15 cellular contexts compared by ENCODE assay signal in the genomic region with DNA sequence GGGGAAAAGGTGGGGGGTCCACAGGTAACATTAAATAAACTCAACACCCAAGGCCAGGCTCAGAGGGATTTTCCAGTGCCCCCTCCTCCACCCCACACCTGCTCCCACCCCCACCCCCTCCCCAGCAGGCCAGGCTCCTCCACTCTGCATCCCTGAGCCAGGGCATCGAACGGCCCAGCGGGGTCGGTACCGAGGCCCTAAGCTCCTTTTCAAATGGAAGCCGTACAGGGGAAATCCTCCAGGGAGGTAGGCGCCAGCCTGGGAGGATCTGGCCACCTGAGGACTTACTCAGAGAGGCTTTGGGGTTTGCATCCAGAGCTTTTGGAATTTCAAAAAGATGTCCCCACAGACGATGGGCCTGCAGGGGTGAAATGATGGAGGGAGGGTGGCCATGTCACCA. TPM values are rescaled to one million over a fixed set of nuclear protein-coding genes. Genes with fewer than 3 reads are reported as not detected.
A peak's percentile ranks its signal among the peaks of the same experiment; 100 is the strongest.
DNase-seq lines count a peak whose midpoint lies in the region; TF ChIP-seq lines count a peak whose summit lies in the region.
"Had no signal": no experiment of that assay in that cellular context is flagged by ENCODE, and none has a peak within 500 bp of the region (broad histone marks: within the 10 kb centered on the region; RNA-seq: fewer than 3 reads in every experiment).

No MANE protein-coding gene starts in this region.

- H3K27ac ChIP-seq in esophagus squamous epithelium (peak overlapping the region; percentile 82 to 92 (median 90)), neutrophil (peak overlapping the region; percentile 100), vagina (peak overlapping the region; percentile 92), MM.1S (ENCODE audit: low read length) (no peak overlapping the region)
- H3K27ac ChIP-seq: SK-N-MC had no signal

- H3K9ac ChIP-seq in NT2/D1 (ENCODE audit: insufficient read length, low read depth) (peak overlapping the region; percentile 72), MM.1S (ENCODE audit: low read length) (no peak overlapping the region)

- H3K9me3 ChIP-seq in NT2/D1 (ENCODE audit: insufficient read depth, low read length) (peaks cover 30% of the 10 kb centered on the region), esophagus squamous epithelium (peaks cover 0 to 11% (median 6%) of the 10 kb centered on the region in 3 donors), neutrophil (no peaks in the 10 kb centered on the region), vagina (peaks cover 8% of the 10 kb centered on the region), MM.1S (replicated peaks; ENCODE audit: insufficient read depth, low read length) (no peaks in the 10 kb centered on the region)

- peaks cover 8% of the 10 kb centered on the region; the same call in 1 of the 2 replicates for H3F3A ChIP-seq in MM.1S (ENCODE audit: insufficient read depth, low read length)

- H3K4me2 ChIP-seq in MM.1S (ENCODE audit: low read depth, low read length): no peak overlapping the region

- no peaks in the 10 kb centered on the region for H4K20me1 ChIP-seq in MM.1S (ENCODE audit: insufficient read depth, low read length)

- H3K4me1 ChIP-seq in NT2/D1 (ENCODE audit: insufficient read depth, insufficient read length) (peaks cover 26% of the 10 kb centered on the region), esophagus squamous epithelium (peaks cover 22 to 83% (median 24%) of the 10 kb centered on the region in 3 donors), neutrophil (ENCODE audit: control insufficient read depth in 1 of 2, insufficient read depth in 1 of 2, low read depth in 1 of 2, low read length in 1 of 2) (peaks cover 50 to 63% of the 10 kb centered on the region in 2 experiments), vagina (peaks cover 29% of the 10 kb centered on the region), MM.1S (ENCODE audit: low read length) (peaks cover 28% of the 10 kb centered on the region)

- H3K27me3 ChIP-seq in NT2/D1 (ENCODE audit: insufficient read depth, insufficient read length) (no peaks in the 10 kb centered on the region), esophagus squamous epithelium (no peaks in the 10 kb centered on the region), neutrophil (no peaks in the 10 kb centered on the region), vagina (no peaks in the 10 kb centered on the region), MM.1S (replicated peaks; ENCODE audit: insufficient read depth, low read length) (no peaks in the 10 kb centered on the region)
- H3K27me3 ChIP-seq: spleen had no signal

- intact Hi-C loops in esophagus squamous epithelium (cut with DNase I) (no loop called here), vagina (cut with DNase I) (no loop called here)

- H3K36me3 ChIP-seq in NT2/D1 (ENCODE audit: insufficient read depth, insufficient read length, low read length): no peaks in the 10 kb centered on the region
- H3K36me3 ChIP-seq in esophagus squamous epithelium: no peaks in the 10 kb centered on the region
- no peaks in the 10 kb centered on the region for H3K36me3 ChIP-seq in neutrophil
- no peaks in the 10 kb centered on the region for H3K36me3 ChIP-seq in vagina
- no peaks in the 10 kb centered on the region for H3K36me3 ChIP-seq in MM.1S (replicated peaks; ENCODE audit: insufficient read depth, low read length)
- H3K36me3 ChIP-seq: spleen had no signal

- H3K79me2 ChIP-seq in MM.1S (ENCODE audit: low read length): no peaks in the 10 kb centered on the region

- no peaks in the 10 kb centered on the region for H3K9me2 ChIP-seq in MM.1S (replicated peaks; ENCODE audit: insufficient read depth, low read length)

- DNase-seq in NT2/D1 (ENCODE audit: low read depth, low spot score) (peak; percentile 85), esophagus squamous epithelium (lab: John Stamatoyannopoulos, UW) (no peak), vagina (ENCODE audit: extremely low spot score in 2 of 2) (no peak), NCI-H2171 (lab: John Stamatoyannopoulos, UW) (no peak), MM.1S (no peak), NCI-H524 treated with DMSO at 0.1 percent for 48 hours (lab: John Stamatoyannopoulos, UW) (no peak)
- DNase-seq: activated CD4-positive, alpha-beta T cell treated with anti-CD3 and anti-CD28 coated beads, Interleukin-2, amount 50 U/mL, for 48 hours; activated T-cell treated with anti-CD3 and anti-CD28 coated beads, Interleukin-2, amount 50 U/mL, for 4 hours; DMS53; Karpas-422; NCI-H1417; spleen; stimulated activated naive B cell treated with anti-CD40 and anti-IgM and Interleukin-4, amounts not matched to agents 10 μg/mL and 1 μg/mL and 100 μg/mL, for 72 hours had no signal

- 83 to 100% methylated on average over 1 to 4 of the region's 8 CpGs for WGBS in esophagus squamous epithelium, 2 donors

- no peak overlapping the region for H2AFZ ChIP-seq in MM.1S (ENCODE audit: low read length)

- TF ChIP-seq POLR2A in esophagus squamous epithelium (IDR thresholded peaks at IDR 0.05): no peak
- no peak for TF ChIP-seq POLR2A in vagina (IDR thresholded peaks at IDR 0.05)

- no peak for TF ChIP-seq CTCF in esophagus squamous epithelium (IDR thresholded peaks at IDR 0.05)
- no peak for TF ChIP-seq CTCF in neutrophil (IDR thresholded peaks at IDR 0.05)
- no peak for TF ChIP-seq CTCF in vagina (IDR thresholded peaks at IDR 0.05)
- TF ChIP-seq CTCF in MM.1S (IDR thresholded peaks at IDR 0.05; ENCODE audit: low read length): no peak

- H3K4me3 ChIP-seq in NT2/D1 (ENCODE audit: insufficient read length, low read depth) (no peak overlapping the region), esophagus squamous epithelium (no peak overlapping the region), neutrophil (ENCODE audit: low read depth in 1 of 2, low read length in 1 of 2) (peak overlapping the region; percentile 54 to 62), vagina (no peak overlapping the region), MM.1S (ENCODE audit: low read length) (no peak overlapping the region)
- H3K4me3 ChIP-seq: SK-N-MC had no signal

RNA-seq across cellular contexts. Expression of gene ZFP36L2, which starts 46.5 kb away (rescaled TPM):
- 10 to 100 TPM; 26.6 to 87.7 (median 41.8) TPM for total RNA-seq in esophagus squamous epithelium
- total RNA-seq in vagina: 206 TPM

Comparison
In these comparisons a context has a peak if more than half of its experiments do, and no peak if none do; other contexts are left out.
1. H3K4me3 ChIP-seq: peak in neutrophil (2 of 2); none in NT2/D1 (single experiment), esophagus squamous epithelium (0 of 4), vagina (0 of 2) and MM.1S (single experiment).